Comparison of ENCODE assay signal across 8 cellular contexts in genomic region chr19:45994456-45994988, GRCh38.
DNase-seq lines count a peak whose midpoint lies in the region; ATAC-seq lines count a peak whose summit lies in the region.

No MANE protein-coding gene starts in this region.

- no peaks in the 10 kb centered on the region for H3K4me1 ChIP-seq in effector memory CD4-positive, alpha-beta T cell (ENCODE audit: control insufficient read depth, insufficient read depth, low read length, poor library complexity, severe bottlenecking)
- peaks cover 13% of the 10 kb centered on the region for H3K4me1 ChIP-seq in neuron (ENCODE audit: insufficient read depth, low read length)

- H3K9me3 ChIP-seq in effector memory CD4-positive, alpha-beta T cell (ENCODE audit: control insufficient read depth, low read length): no peaks in the 10 kb centered on the region
- no peaks in the 10 kb centered on the region for H3K9me3 ChIP-seq in neuron (ENCODE audit: low read length)

- H3K4me3 ChIP-seq in effector memory CD4-positive, alpha-beta T cell (ENCODE audit: insufficient read depth, low read depth, low read length, poor library complexity, severe bottlenecking): peak overlapping the region; percentile 51
- H3K4me3 ChIP-seq in neuron (ENCODE audit: low read length): peak overlapping the region; percentile 55

- DNase-seq in DMS53 treated with DMSO at 0.1 percent for 48 hours (lab: John Stamatoyannopoulos, UW; ENCODE audit: unreplicated experiment) (peak; percentile 66), NCI-H82 (lab: John Stamatoyannopoulos, UW) (no peak), NCI-H1694 (lab: John Stamatoyannopoulos, UW) (no peak), NAMALWA (ENCODE audit: low spot score) (no peak)
- DNase-seq in effector memory CD4-positive, alpha-beta T cell: no peak

- H3K27me3 ChIP-seq in effector memory CD4-positive, alpha-beta T cell (replicated peaks; ENCODE audit: control insufficient read depth, insufficient read depth, low read length, poor library complexity, severe bottlenecking): no peaks in the 10 kb centered on the region
- H3K27me3 ChIP-seq in neuron (ENCODE audit: insufficient read depth, low read length): no peaks in the 10 kb centered on the region

- peak overlapping the region; percentile 34 for H3K27ac ChIP-seq in effector memory CD4-positive, alpha-beta T cell (ENCODE audit: insufficient read depth, low read length, poor library complexity, severe bottlenecking)

- peak overlapping the region; percentile 37 for H2AFZ ChIP-seq in neuron (ENCODE audit: low read depth, low read length)

- H3K36me3 ChIP-seq in effector memory CD4-positive, alpha-beta T cell (ENCODE audit: control insufficient read depth, insufficient read depth, low read length): no peaks in the 10 kb centered on the region
- H3K36me3 ChIP-seq in neuron (ENCODE audit: insufficient read depth, low read length): peaks cover 3% of the 10 kb centered on the region

- ATAC-seq in HG03571 (IDR thresholded peaks at IDR 0.05; ENCODE audit: unreplicated experiment) (peak; percentile 8), HG03565 (IDR thresholded peaks at IDR 0.05; ENCODE audit: unreplicated experiment) (no peak)
